In genomic region chr2:84386326-84386995, GRCh38 we compare ENCODE assay signal across 22 cellular contexts.
DNase-seq lines count a peak whose midpoint lies in the region; ATAC-seq and TF ChIP-seq lines count a peak whose summit lies in the region.
"Had no signal": no experiment of that assay in that cellular context is flagged by ENCODE, and none has a peak within 500 bp of the region (broad histone marks: within the 10 kb centered on the region; RNA-seq: fewer than 3 reads in every experiment).

No MANE protein-coding gene starts in this region.

- intact Hi-C loops in OCI-LY7 (cut with micrococcal nuclease; ENCODE audit: unreplicated experiment), result no loop called here

- H3K36me3 ChIP-seq in HEK293 (ENCODE audit: control insufficient read depth in 2 of 2, insufficient read depth in 1 of 2, low read length in 2 of 2) (no peaks in the 10 kb centered on the region), OCI-LY7 (ENCODE audit: insufficient read depth, low read length) (no peaks in the 10 kb centered on the region), neural cell (ENCODE audit: insufficient read depth, low read length) (no peaks in the 10 kb centered on the region)
- H3K36me3 ChIP-seq: BLaER1 had no signal

- TF ChIP-seq EP300 in neural cell (conservative IDR thresholded peaks at IDR 0.05; ENCODE audit: poor library complexity, severe bottlenecking), result no peak

- H4K20me1 ChIP-seq in OCI-LY7 (ENCODE audit: insufficient read depth, low read length), result no peaks in the 10 kb centered on the region
- H4K20me1 ChIP-seq in neural cell (ENCODE audit: insufficient read depth), result no peaks in the 10 kb centered on the region
- H4K20me1 ChIP-seq: BLaER1 had no signal

- BruUV-seq in OCI-LY7 (replicated peaks; lab: Mats Ljungman, UMichigan), result no TSS peak

- 0 out of 2 replicates have a peak overlapping the region, but pooled peaks have one; percentile 7 for H2AFZ ChIP-seq in OCI-LY7 (ENCODE audit: low read length)
- peak overlapping the region; percentile 4 for H2AFZ ChIP-seq in neural cell (ENCODE audit: low read depth, low read length)
- H2AFZ ChIP-seq: GM23338 had no signal

- ATAC-seq in HG02759 (IDR thresholded peaks at IDR 0.05; ENCODE audit: unreplicated experiment), result no peak
- ATAC-seq: GM23338 had no signal

- no peaks in the 10 kb centered on the region for H3K9me3 ChIP-seq in HEK293 (ENCODE audit: control insufficient read depth, insufficient read depth, low read depth, low read length)
- no peaks in the 10 kb centered on the region for H3K9me3 ChIP-seq in OCI-LY7 (ENCODE audit: low read length)
- H3K9me3 ChIP-seq in neural cell (ENCODE audit: low read length), result no peaks in the 10 kb centered on the region

- no peak for TF ChIP-seq RAD21 in neural cell (conservative IDR thresholded peaks at IDR 0.05)

- H3K79me2 ChIP-seq in OCI-LY7 (ENCODE audit: insufficient read depth, low read depth, low read length) (no peaks in the 10 kb centered on the region), neural cell (replicated peaks; ENCODE audit: insufficient read depth, low read length) (no peaks in the 10 kb centered on the region)

- H3K4me3 ChIP-seq in HEK293 (ENCODE audit: low read depth, low read length) (no peak overlapping the region), OCI-LY7 (ENCODE audit: low read depth, low read length, poor library complexity, severe bottlenecking) (no peak overlapping the region), neural cell (ENCODE audit: low read length) (no peak overlapping the region)
- H3K4me3 ChIP-seq: BLaER1, GM23338 had no signal

- H3K27me3 ChIP-seq in neural cell (ENCODE audit: insufficient read depth, low read depth, low read length), result no peaks in the 10 kb centered on the region
- H3K27me3 ChIP-seq: BLaER1 had no signal

- TF ChIP-seq CTCF in HEK293 (tag by site-specific recombination; IDR thresholded peaks at IDR 0.05) (no peak), OCI-LY7 (conservative IDR thresholded peaks at IDR 0.05; ENCODE audit: low read length) (no peak), neural cell (IDR thresholded peaks at IDR 0.05; ENCODE audit: poor library complexity, severe bottlenecking) (no peak)

- no peaks in the 10 kb centered on the region for H3F3A ChIP-seq in neural cell (ENCODE audit: insufficient read depth, low read length, poor library complexity, severe bottlenecking)

- H3K27ac ChIP-seq in HEK293 (ENCODE audit: extremely low read depth, low read depth, low read length), result no peak overlapping the region
- H3K27ac ChIP-seq in OCI-LY7 (ENCODE audit: low read depth, low read length, poor library complexity, severe bottlenecking), result no peak overlapping the region
- no peak overlapping the region for H3K27ac ChIP-seq in neural cell (ENCODE audit: low read length)
- H3K27ac ChIP-seq: BLaER1 had no signal

- no peak overlapping the region for H3K9ac ChIP-seq in neural cell (ENCODE audit: low read length)
- H3K9ac ChIP-seq: BLaER1 had no signal

- no peak overlapping the region for H3K4me2 ChIP-seq in OCI-LY7 (ENCODE audit: low read length)
- no peak overlapping the region for H3K4me2 ChIP-seq in neural cell (ENCODE audit: low read length)
- H3K4me2 ChIP-seq: BLaER1, GM23338 had no signal

- peak; percentile 37 for DNase-seq in NCI-H1105 treated with DMSO at 0.1 percent for 48 hours (lab: John Stamatoyannopoulos, UW)
- DNase-seq in NCI-H1105 (lab: John Stamatoyannopoulos, UW), result no peak
- DNase-seq in OCI-LY7 (ENCODE audit: low spot score), result no peak
- DNase-seq in A172 (ENCODE audit: low spot score), result no peak
- DNase-seq in islet precursor cell, result no peak
- DNase-seq: 8988T; Calu3; CD4-positive, alpha-beta memory T cell; DMS79 treated with DMSO at 0.1 percent for 48 hours; KG1; MV-4-11; NCI-H1436 treated with DMSO at 0.1 percent for 48 hours; NCI-H2029; NCI-H2171 treated with DMSO at 0.1 percent for 48 hours; NK-92 treated with Interleukin-12 subunit alpha and Interleukin-12 subunit beta, amount 100 ng/mL, for 24 hours; Right ventricle myocardium superior; SW 1271 had no signal

- H3K4me1 ChIP-seq in HEK293 (ENCODE audit: control insufficient read depth, insufficient read depth, low read length) (no peaks in the 10 kb centered on the region), OCI-LY7 (ENCODE audit: insufficient read depth, low read length, poor library complexity, severe bottlenecking) (no peaks in the 10 kb centered on the region)
- H3K4me1 ChIP-seq: BLaER1 had no signal

- no peaks in the 10 kb centered on the region; the same call in 1 of the 2 replicates for H3K9me2 ChIP-seq in OCI-LY7 (ENCODE audit: insufficient read depth, low read length)
- no peaks in the 10 kb centered on the region for H3K9me2 ChIP-seq in neural cell (ENCODE audit: insufficient read depth, low read length)

- CTCF ChIA-PET in HEK293 (lab: Yijun Ruan, JAX) (no interaction called here), OCI-LY7 (lab: Charles Lee; ENCODE audit: unreplicated experiment) (no interaction called here)

- POLR2A ChIA-PET in HEK293 (lab: Yijun Ruan, JAX), result no interaction called here
- POLR2A ChIA-PET in OCI-LY7 (lab: Charles Lee), result interaction anchor here (0.7 kb wide), 1 partner anchor 447 kb away, joined by 3 read pairs; no protein-coding TSS in a partner anchor

TF ChIP-seq in HEK293, 187 proteins besides CTCF, POLR2A, EP300 and RAD21:
- TF ChIP-seq ZBTB17 (tag by site-specific recombination; IDR thresholded peaks at IDR 0.05), result 0 out of 2 replicates have a peak, but pooled peaks have one; percentile 42
- TF ChIP-seq ZNF610 (tag by site-specific recombination; IDR thresholded peaks at IDR 0.05; ENCODE audit: borderline replicate concordance), result no peak

TF ChIP-seq in neural cell, 6 proteins besides CTCF, POLR2A, EP300 and RAD21:
- TF ChIP-seq EZH2 (IDR thresholded peaks at IDR 0.05; ENCODE audit: borderline replicate concordance, insufficient read depth, low read length, poor library complexity, severe bottlenecking) (no peak), TAF1 (IDR thresholded peaks at IDR 0.05; ENCODE audit: low read depth) (no peak), MXI1 (conservative IDR thresholded peaks at IDR 0.05; ENCODE audit: poor library complexity, severe bottlenecking) (no peak), POLR2AphosphoS5 (IDR thresholded peaks at IDR 0.05) (no peak), SMC3 (conservative IDR thresholded peaks at IDR 0.05; ENCODE audit: poor library complexity) (no peak)
- TF ChIP-seq, protein P1, sequence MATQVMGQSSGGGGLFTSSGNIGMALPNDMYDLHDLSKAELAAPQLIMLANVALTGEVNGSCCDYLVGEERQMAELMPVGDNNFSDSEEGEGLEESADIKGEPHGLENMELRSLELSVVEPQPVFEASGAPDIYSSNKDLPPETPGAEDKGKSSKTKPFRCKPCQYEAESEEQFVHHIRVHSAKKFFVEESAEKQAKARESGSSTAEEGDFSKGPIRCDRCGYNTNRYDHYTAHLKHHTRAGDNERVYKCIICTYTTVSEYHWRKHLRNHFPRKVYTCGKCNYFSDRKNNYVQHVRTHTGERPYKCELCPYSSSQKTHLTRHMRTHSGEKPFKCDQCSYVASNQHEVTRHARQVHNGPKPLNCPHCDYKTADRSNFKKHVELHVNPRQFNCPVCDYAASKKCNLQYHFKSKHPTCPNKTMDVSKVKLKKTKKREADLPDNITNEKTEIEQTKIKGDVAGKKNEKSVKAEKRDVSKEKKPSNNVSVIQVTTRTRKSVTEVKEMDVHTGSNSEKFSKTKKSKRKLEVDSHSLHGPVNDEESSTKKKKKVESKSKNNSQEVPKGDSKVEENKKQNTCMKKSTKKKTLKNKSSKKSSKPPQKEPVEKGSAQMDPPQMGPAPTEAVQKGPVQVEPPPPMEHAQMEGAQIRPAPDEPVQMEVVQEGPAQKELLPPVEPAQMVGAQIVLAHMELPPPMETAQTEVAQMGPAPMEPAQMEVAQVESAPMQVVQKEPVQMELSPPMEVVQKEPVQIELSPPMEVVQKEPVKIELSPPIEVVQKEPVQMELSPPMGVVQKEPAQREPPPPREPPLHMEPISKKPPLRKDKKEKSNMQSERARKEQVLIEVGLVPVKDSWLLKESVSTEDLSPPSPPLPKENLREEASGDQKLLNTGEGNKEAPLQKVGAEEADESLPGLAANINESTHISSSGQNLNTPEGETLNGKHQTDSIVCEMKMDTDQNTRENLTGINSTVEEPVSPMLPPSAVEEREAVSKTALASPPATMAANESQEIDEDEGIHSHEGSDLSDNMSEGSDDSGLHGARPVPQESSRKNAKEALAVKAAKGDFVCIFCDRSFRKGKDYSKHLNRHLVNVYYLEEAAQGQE (IDR thresholded peaks at IDR 0.05; ENCODE audit: borderline replicate concordance), result no peak
TF ChIP-seq in neural cell: peak in this region for 0.
